ENCODE assay signal across 8 cellular contexts in genomic region chr2:224369028-224369632, GRCh38. TPM values are rescaled to one million over a fixed set of nuclear protein-coding genes. Genes with fewer than 3 reads are reported as not detected.
A peak's percentile ranks its signal among the peaks of the same experiment; 100 is the strongest.
DNase-seq lines count a peak whose midpoint lies in the region; ATAC-seq, FAIRE-seq and TF ChIP-seq lines count a peak whose summit lies in the region.

No MANE protein-coding gene starts in this region.

- no peaks in the 10 kb centered on the region for H3K79me2 ChIP-seq in GM12878 (ENCODE audit: control insufficient read depth, insufficient read depth, low read length)

- H3K27me3 ChIP-seq in BJ (ENCODE audit: control insufficient read depth, insufficient read depth, low read length) (peaks cover 5% of the 10 kb centered on the region), GM12878 (replicated peaks in 1 of 2; ENCODE audit: control insufficient read depth in 2 of 2, insufficient read depth in 2 of 2, low read length in 1 of 2) (no peaks in the 10 kb centered on the region), left lung (no peaks in the 10 kb centered on the region)

- intact Hi-C loops in GM12878 (cut with micrococcal nuclease; ENCODE audit: unreplicated experiment) (loop anchor here (5.0 kb wide), 1 partner anchor 397 kb away; no protein-coding TSS in a partner anchor), left lung (cut with DNase I) (no loop called here)

- ATAC-seq in GM12878 (peak; percentile 78), left lung (peak; percentile 69), GM21423 (IDR thresholded peaks at IDR 0.05; ENCODE audit: unreplicated experiment) (no peak)

- no peak overlapping the region for H3K9ac ChIP-seq in GM12878 (ENCODE audit: control insufficient read depth, insufficient read depth, low read length)

- H3K27ac ChIP-seq in GM12878 (ENCODE audit: control insufficient read depth, insufficient read depth) (no peak overlapping the region), left lung (no peak overlapping the region)

- CTCF ChIA-PET in BJ (lab: Yijun Ruan, JAX), result interaction anchor here (0.6 to 3.5 kb wide), 36 partner anchors 8 to 434 kb away, joined by 3 to 32 read pairs (median 4); no protein-coding TSS in a partner anchor
- CTCF ChIA-PET in GM12878 (lab: Yijun Ruan, JAX), result interaction anchor here (0.6 to 8.2 kb wide), 24 partner anchors 9 to 409 kb away, joined by 3 to 70 read pairs (median 4); no protein-coding TSS in a partner anchor

- peak; percentile 39 for TF ChIP-seq RAD21 in GM12878 (IDR thresholded peaks at IDR 0.05; ENCODE audit: insufficient read depth, low read depth, low read length)

- no peak for TF ChIP-seq EP300 in GM12878 (IDR thresholded peaks at IDR 0.05; ENCODE audit: borderline replicate concordance in 1 of 2, control insufficient read depth in 1 of 2, low read depth in 2 of 2, low read length in 2 of 2)

- no peaks in the 10 kb centered on the region for H3K9me3 Mint-ChIP-seq in activated T-cell treated with anti-CD3 and anti-CD28 coated beads, Interleukin-2, amount 50 U/mL, for 24 hours

- DNase-seq in BJ (ENCODE audit: low read depth) (no peak), GM13976 (ENCODE audit: low spot score) (peak; percentile 47), NCI-H2107 treated with DMSO at 0.1 percent for 48 hours (lab: John Stamatoyannopoulos, UW; ENCODE audit: unreplicated experiment) (peak; percentile 42), GM12878 (ENCODE audit: low read depth, low spot score) (no peak), left lung (no peak), NK-92 (lab: John Stamatoyannopoulos, UW; ENCODE audit: unreplicated experiment) (no peak)
- DNase-seq in activated T-cell treated with anti-CD3 and anti-CD28 coated beads, Interleukin-2, amount 50 U/mL, for 24 hours, result no peak

- SMC1A ChIA-PET in GM12878 (lab: Charles Lee; ENCODE audit: uncharacterized antibody, unreplicated experiment), result interaction anchor here (0.6 to 2.1 kb wide), 6 partner anchors 9 to 399 kb away, joined by 3 to 11 read pairs (median 6); no protein-coding TSS in a partner anchor

- H3K4me1 ChIP-seq in GM12878 (ENCODE audit: control insufficient read depth, insufficient read depth, low read length) (no peaks in the 10 kb centered on the region), left lung (no peaks in the 10 kb centered on the region)

- RAD21 ChIA-PET in GM12878 (lab: Charles Lee; ENCODE audit: unreplicated experiment), result interaction anchor here (0.9 to 1.4 kb wide), 2 partner anchors 375 to 399 kb away, joined by 3 read pairs; no protein-coding TSS in a partner anchor

- H4K20me1 ChIP-seq in GM12878 (ENCODE audit: control insufficient read depth, insufficient read depth), result no peaks in the 10 kb centered on the region

- no TSS peak for BruUV-seq in GM12878 (replicated peaks; lab: Mats Ljungman, UMichigan)

- H3K27ac Mint-ChIP-seq in activated T-cell treated with anti-CD3 and anti-CD28 coated beads, Interleukin-2, amount 50 U/mL, for 24 hours, result no peak overlapping the region

- H3K9me3 ChIP-seq in GM12878 (replicated peaks; ENCODE audit: control insufficient read depth, insufficient read depth, low read length) (no peaks in the 10 kb centered on the region), left lung (no peaks in the 10 kb centered on the region)

- no peak overlapping the region for H2AFZ ChIP-seq in GM12878 (ENCODE audit: control insufficient read depth, low read depth, low read length)

- TF ChIP-seq POLR2A in GM12878 (IDR thresholded peaks at IDR 0.05; ENCODE audit: low read depth, low read length), result no peak

- H3K4me1 Mint-ChIP-seq in activated T-cell treated with anti-CD3 and anti-CD28 coated beads, Interleukin-2, amount 50 U/mL, for 24 hours (ENCODE audit: low read depth), result no peaks in the 10 kb centered on the region

- no peak overlapping the region for H3K4me2 ChIP-seq in GM12878 (ENCODE audit: control insufficient read depth, insufficient read depth)

- peak; percentile 66 for TF ChIP-seq CTCF in BJ (IDR thresholded peaks at IDR 0.05; ENCODE audit: insufficient read depth, low read depth, low read length)
- TF ChIP-seq CTCF in GM13976 (IDR thresholded peaks at IDR 0.05; ENCODE audit: borderline replicate concordance, control extremely low read depth, extremely low read depth, insufficient read depth, missing control alignments), result peak; percentile 45
- peak; percentile 39 to 61 (median 48); a peak in 5 of 6 replicates for TF ChIP-seq CTCF in GM12878 (IDR thresholded peaks at IDR 0.05 in 2 of 3, conservative IDR thresholded peaks at IDR 0.05 in 1 of 3; ENCODE audit: control insufficient read depth in 2 of 3, extremely low read depth in 1 of 3, insufficient read depth in 1 of 3, low read depth in 3 of 3, low read length in 3 of 3)
- TF ChIP-seq CTCF in left lung (IDR thresholded peaks at IDR 0.05), result peak; percentile 62 to 64

- no peaks in the 10 kb centered on the region for H3K36me3 Mint-ChIP-seq in activated T-cell treated with anti-CD3 and anti-CD28 coated beads, Interleukin-2, amount 50 U/mL, for 24 hours (ENCODE audit: low read depth)

- no peaks in the 10 kb centered on the region for H3K36me3 ChIP-seq in BJ (ENCODE audit: control insufficient read depth, insufficient read depth, low read length)
- H3K36me3 ChIP-seq in GM12878 (ENCODE audit: control insufficient read depth in 2 of 2, insufficient read depth in 2 of 2, low read length in 1 of 2), result no peaks in the 10 kb centered on the region
- H3K36me3 ChIP-seq in left lung, result no peaks in the 10 kb centered on the region

- in situ Hi-C loops in GM13976 (cut with MboI; ENCODE audit: low sequenced_read_pairs, unreplicated experiment) (no loop called here), GM12878 (cut with MboI) (loop anchor here (25.0 kb wide), 1 partner anchor 643 kb away; no protein-coding TSS in a partner anchor)

- WGBS in GM12878 (ENCODE audit: insufficient coverage, insufficient replicate concordance, low lambda C conversion rate, missing lambda C conversion rate), result 28% methylated on average over 7 of the region's 7 CpGs

- no peak overlapping the region for H3K4me3 Mint-ChIP-seq in activated T-cell treated with anti-CD3 and anti-CD28 coated beads, Interleukin-2, amount 50 U/mL, for 24 hours

- FAIRE-seq in GM12878 (lab: Jason Lieb, UNC), result peak; percentile 57

- POLR2A ChIA-PET in BJ (lab: Charles Lee) (no interaction called here), GM12878 (lab: Charles Lee) (no interaction called here)

- H3K4me3 ChIP-seq in BJ (ENCODE audit: low read depth, low read length) (no peak overlapping the region), GM12878 (no peak overlapping the region), left lung (no peak overlapping the region)

- H3K27me3 Mint-ChIP-seq in activated T-cell treated with anti-CD3 and anti-CD28 coated beads, Interleukin-2, amount 50 U/mL, for 24 hours, result no peaks in the 10 kb centered on the region

TF ChIP-seq in GM12878, 131 proteins besides CTCF, POLR2A, EP300 and RAD21:
- no peak for TF ChIP-seq SIX5 (IDR thresholded peaks at IDR 0.05; ENCODE audit: low read depth, low read length, severe bottlenecking)
- TF ChIP-seq FOXM1 (IDR thresholded peaks at IDR 0.05; ENCODE audit: low read depth, low read length), result no peak
- TF ChIP-seq SMC3 (IDR thresholded peaks at IDR 0.05; ENCODE audit: borderline replicate concordance, low read length), result peak; percentile 34; the same call in 1 of the 2 replicates
- TF ChIP-seq SMAD1 (IDR thresholded peaks at IDR 0.05; ENCODE audit: low read depth, partially characterized antibody), result no peak

RNA-seq across cellular contexts. Expression of gene FAM124B, which starts 32.8 kb away (rescaled TPM):
- 0.04 TPM in 1 of 2 replicates, not detected in the other for polyA plus RNA-seq in BJ (2011; rRNA removed)
- polyA minus RNA-seq in BJ (2011; rRNA and poly(A)+ RNA removed), result not detected in 2 replicates
- not detected in 2 replicates for total RNA-seq in GM12878 (2013; cell fraction: nucleolus; rRNA removed)
- total RNA-seq in GM12878 (2014; rRNA removed), result not detected in 2 replicates
- total RNA-seq in GM12878 (2014; rRNA removed; fragmentation: Illumina TruSeq; extraction: Trizol), result not detected in 2 replicates
- not detected in 2 replicates for total RNA-seq in GM12878 (2021)
- not detected for polyA plus RNA-seq in GM12878 (2011; ENCODE audit: low read depth)
- not detected in 2 replicates for polyA plus RNA-seq in GM12878 (2011; rRNA removed)
- polyA plus RNA-seq in GM12878 (2011; cell fraction: cytosol; rRNA removed), result not detected in 2 replicates
- polyA plus RNA-seq in GM12878 (2011; cell fraction: nucleus; rRNA removed), result not detected in 2 replicates
- polyA plus RNA-seq in GM12878 (2012), result not detected in 2 replicates
- not detected in 2 replicates for polyA plus RNA-seq in GM12878 (2014; fragmentation: Illumina TruSeq; extraction: Trizol)
- polyA plus RNA-seq in GM12878 (2014; fragmentation: Nextera tagmentation; extraction: Ambion mirVana), result not detected
- polyA plus RNA-seq in GM12878 (2014; rRNA removed), result not detected in 2 replicates
- not detected for polyA plus RNA-seq in GM12878 (2016; fragmentation: Nextera tagmentation; extraction: Ambion mirVana)
- polyA minus RNA-seq in GM12878 (2011; rRNA and poly(A)+ RNA removed), result not detected in 2 replicates
- polyA minus RNA-seq in GM12878 (2011; cell fraction: cytosol; rRNA and poly(A)+ RNA removed), result not detected in 2 replicates
- polyA minus RNA-seq in GM12878 (2011; cell fraction: nucleus; rRNA and poly(A)+ RNA removed), result not detected in 2 replicates
- 1 to 10 TPM; 1.8 to 3.0 TPM for total RNA-seq in left lung

Comparison
In these comparisons a context has a peak if more than half of its experiments do, and no peak if none do; other contexts are left out.
1. DNase-seq: peak in GM13976 (single experiment) and NCI-H2107 treated with DMSO at 0.1 percent for 48 hours (single experiment); none in BJ (single experiment), GM12878 (single experiment), left lung (0 of 2), NK-92 (single experiment) and activated T-cell treated with anti-CD3 and anti-CD28 coated beads, Interleukin-2, amount 50 U/mL, for 24 hours (single experiment).
2. Peak in every context shown above with its lines, with median percentiles within 50 percentile points of each other: CTCF ChIP-seq.